8 cellular contexts compared by ENCODE assay signal in the genomic region with DNA sequence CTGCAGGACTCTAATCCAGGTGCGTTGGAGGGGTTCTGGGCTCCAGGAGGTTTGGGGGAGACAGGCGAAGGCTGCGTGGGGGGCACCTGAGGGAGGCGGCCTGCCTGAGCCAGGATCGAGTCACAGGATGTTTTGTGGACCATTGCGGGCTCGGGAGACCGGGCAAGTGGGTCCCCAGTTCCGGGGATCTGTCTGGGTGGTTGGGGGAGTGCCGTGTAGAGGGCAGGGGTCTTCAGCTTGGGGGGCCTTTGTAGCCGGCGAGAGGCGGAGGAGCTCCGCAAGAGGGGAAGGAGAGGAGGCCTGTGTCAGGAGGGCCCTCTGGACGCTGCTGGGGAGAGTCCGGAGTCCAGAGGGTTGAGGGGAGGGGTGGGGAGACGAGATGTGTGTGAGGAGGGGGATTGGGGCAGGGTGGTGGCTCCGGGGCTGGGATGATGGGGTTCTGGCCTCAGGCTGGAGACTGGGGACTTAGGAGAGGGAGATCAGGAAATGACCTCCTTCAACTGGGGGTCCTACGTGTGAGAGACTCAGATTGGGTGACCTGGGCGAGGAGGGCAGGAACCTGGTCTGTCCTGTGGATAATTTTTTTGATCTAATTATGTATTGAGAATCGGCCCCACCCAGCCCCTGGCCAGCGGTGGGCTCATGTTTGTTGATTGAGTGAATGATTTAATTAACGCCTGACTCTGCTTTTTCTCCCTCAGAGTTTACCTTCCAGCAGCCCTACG. TPM values are rescaled to one million over a fixed set of nuclear protein-coding genes. Genes with fewer than 3 reads are reported as not detected.
A peak's percentile ranks its signal among the peaks of the same experiment; 100 is the strongest.
DNase-seq lines count a peak whose midpoint lies in the region; ATAC-seq, FAIRE-seq and TF ChIP-seq lines count a peak whose summit lies in the region.

No MANE protein-coding gene starts in this region.

- CTCF ChIA-PET in activated CD4-positive, alpha-beta T cell treated with anti-CD3 and anti-CD28 coated beads for 36 hours (lab: Charles Lee) = interaction anchor here (0.7 kb wide), 1 partner anchor 19 kb away, joined by 4 read pairs; no protein-coding TSS in a partner anchor

- no peak for DNase-seq in activated CD4-positive, alpha-beta T cell treated with anti-CD3 and anti-CD28 coated beads for 36 hours
- DNase-seq in activated CD4-positive, alpha-beta T cell treated with anti-CD3 and anti-CD28 coated beads for 1 hour = no peak
- DNase-seq in kidney = no peak
- no peak for DNase-seq in suprapubic skin (ENCODE audit: low spot score in 2 of 2)
- no peak for DNase-seq in GM19240 (ENCODE audit: insufficient read length, low spot score)
- no peak for DNase-seq in stimulated activated CD4-positive, alpha-beta T cell treated with anti-CD3 and anti-CD28 coated beads, Interleukin-4, amount 100 ng/mL, for 24 hours

- 49% methylated on average over 20 of the region's 24 CpGs for WGBS in suprapubic skin

- H3K4me1 ChIP-seq in kidney (ENCODE audit: control insufficient read depth in 1 of 2, insufficient read depth in 1 of 2, low read depth in 1 of 2, low read length in 2 of 2) = peaks cover 0 to 7% of the 10 kb centered on the region in 2 donors
- H3K4me1 ChIP-seq in suprapubic skin = peaks cover 53% of the 10 kb centered on the region

- TF ChIP-seq EP300 in suprapubic skin (IDR thresholded peaks at IDR 0.05) = no peak

- no peaks in the 10 kb centered on the region for H3K9me3 Mint-ChIP-seq in activated CD4-positive, alpha-beta T cell treated with anti-CD3 and anti-CD28 coated beads for 36 hours (ENCODE audit: low read depth)
- no peaks in the 10 kb centered on the region for H3K9me3 Mint-ChIP-seq in activated naive CD8-positive, alpha-beta T cell (ENCODE audit: low read depth)

- no peaks in the 10 kb centered on the region for H3K36me3 Mint-ChIP-seq in activated CD4-positive, alpha-beta T cell treated with anti-CD3 and anti-CD28 coated beads for 36 hours (ENCODE audit: low read depth)
- H3K36me3 Mint-ChIP-seq in activated naive CD8-positive, alpha-beta T cell = no peaks in the 10 kb centered on the region

- H3K27me3 ChIP-seq in suprapubic skin = no peaks in the 10 kb centered on the region

- H3K27ac Mint-ChIP-seq in activated CD4-positive, alpha-beta T cell treated with anti-CD3 and anti-CD28 coated beads for 36 hours = no peak overlapping the region
- no peak overlapping the region for H3K27ac Mint-ChIP-seq in activated naive CD8-positive, alpha-beta T cell

- FAIRE-seq in kidney (lab: Jason Lieb, UNC) = no peak

- peaks cover 15% of the 10 kb centered on the region for H3K4me1 Mint-ChIP-seq in activated CD4-positive, alpha-beta T cell treated with anti-CD3 and anti-CD28 coated beads for 36 hours
- peaks cover 30% of the 10 kb centered on the region for H3K4me1 Mint-ChIP-seq in activated naive CD8-positive, alpha-beta T cell (ENCODE audit: low read depth)

- no peaks in the 10 kb centered on the region for H3K9me3 ChIP-seq in kidney (ENCODE audit: control insufficient read depth in 1 of 2, low read length in 2 of 2)
- no peaks in the 10 kb centered on the region for H3K9me3 ChIP-seq in suprapubic skin

- peak overlapping the region; percentile 65 to 71 for H3K27ac ChIP-seq in kidney (ENCODE audit: low read depth in 2 of 2, low read length in 2 of 2)
- H3K27ac ChIP-seq in suprapubic skin = peak overlapping the region; percentile 59

- H3K4me3 ChIP-seq in kidney (ENCODE audit: low read length in 2 of 2) (peak overlapping the region; percentile 59 to 63), suprapubic skin (peak overlapping the region; percentile 48)

- peak; percentile 2 for ATAC-seq in activated CD4-positive, alpha-beta T cell treated with anti-CD3 and anti-CD28 coated beads for 36 hours
- ATAC-seq in HG02571 (IDR thresholded peaks at IDR 0.05; ENCODE audit: unreplicated experiment) = no peak

- intact Hi-C loops in activated CD4-positive, alpha-beta T cell treated with anti-CD3 and anti-CD28 coated beads for 36 hours (cut with DNase I, micrococcal nuclease) = loop anchor here (5.0 to 10.0 kb wide), 2 partner anchors 479 to 482 kb away; no protein-coding TSS in a partner anchor
- intact Hi-C loops in kidney (cut with DNase I) = loop anchor here (5.0 kb wide), 1 partner anchor 84 kb away; no protein-coding TSS in a partner anchor

- H3K36me3 ChIP-seq in kidney (ENCODE audit: control insufficient read depth in 1 of 2, insufficient read depth in 2 of 2, low read length in 2 of 2) (no peaks in the 10 kb centered on the region), suprapubic skin (no peaks in the 10 kb centered on the region)

- H3K27me3 Mint-ChIP-seq in activated CD4-positive, alpha-beta T cell treated with anti-CD3 and anti-CD28 coated beads for 36 hours = peaks cover 7% of the 10 kb centered on the region
- H3K27me3 Mint-ChIP-seq in activated naive CD8-positive, alpha-beta T cell = no peaks in the 10 kb centered on the region

- H3K4me3 Mint-ChIP-seq in activated CD4-positive, alpha-beta T cell treated with anti-CD3 and anti-CD28 coated beads for 36 hours = peak overlapping the region; percentile 51
- peak overlapping the region; percentile 69 for H3K4me3 Mint-ChIP-seq in activated naive CD8-positive, alpha-beta T cell

- peak overlapping the region; percentile 71 to 76 for H3K9ac ChIP-seq in kidney (ENCODE audit: low read length in 2 of 2)

- no peak for TF ChIP-seq CTCF in kidney (IDR thresholded peaks at IDR 0.05; ENCODE audit: borderline replicate concordance, extremely low read depth, insufficient read depth)
- TF ChIP-seq CTCF in suprapubic skin (IDR thresholded peaks at IDR 0.05) = no peak

- no peak for TF ChIP-seq POLR2A in suprapubic skin (IDR thresholded peaks at IDR 0.05)

- POLR2A ChIA-PET in activated CD4-positive, alpha-beta T cell treated with anti-CD3 and anti-CD28 coated beads for 36 hours (lab: Charles Lee) = no interaction called here

RNA-seq across cellular contexts. Expression of a gene that starts 0.5 kb away (rescaled TPM):
- under 1 TPM; 0.25 to 0.34 TPM for total RNA-seq in activated CD4-positive, alpha-beta T cell treated with anti-CD3 and anti-CD28 coated beads for 36 hours
- total RNA-seq in kidney = 3.7 TPM
- polyA plus RNA-seq in kidney (ENCODE audit: insufficient read depth, low read depth, low replicate concordance) = 4.5 TPM
- 1 to 10 TPM in 3 of 4 donors, under 1 TPM in 1; 0.56 to 4.1 (median 1.4) TPM for total RNA-seq in suprapubic skin

RNA-seq across cellular contexts. Expression of a gene that starts 47.1 kb away (rescaled TPM):
- total RNA-seq in activated CD4-positive, alpha-beta T cell treated with anti-CD3 and anti-CD28 coated beads for 36 hours = 10 to 100 TPM; 47.5 to 66.6 TPM
- total RNA-seq in kidney (89.2 TPM), suprapubic skin (100 to 1,000 TPM; 134 to 150 (median 138) TPM)
- polyA plus RNA-seq in kidney (ENCODE audit: insufficient read depth, low read depth, low replicate concordance) = 70.7 TPM
